In genomic region chr2:195505701-195506100, GRCh38 we compare ENCODE assay signal across 18 cellular contexts.
A peak's percentile ranks its signal among the peaks of the same experiment; 100 is the strongest.
DNase-seq lines count a peak whose midpoint lies in the region; ATAC-seq and FAIRE-seq lines count a peak whose summit lies in the region.
"Had no signal": no experiment of that assay in that cellular context is flagged by ENCODE, and none has a peak within 500 bp of the region (broad histone marks: within the 10 kb centered on the region; RNA-seq: fewer than 3 reads in every experiment).

No MANE protein-coding gene starts in this region.

- no peak for FAIRE-seq in HTR-8/SVneo (lab: Jason Lieb, UNC)
- FAIRE-seq: TTC549 had no signal

- ATAC-seq in GM18508 (IDR thresholded peaks at IDR 0.05; ENCODE audit: insufficient read depth, unreplicated experiment) (peak; percentile 97), GM19467 (IDR thresholded peaks at IDR 0.05; ENCODE audit: unreplicated experiment) (peak; percentile 94), HG02840 (IDR thresholded peaks at IDR 0.05; ENCODE audit: low FRiP score, unreplicated experiment) (peak; percentile 92), HG03439 (IDR thresholded peaks at IDR 0.05; ENCODE audit: unreplicated experiment) (peak; percentile 95)
- no peak for ATAC-seq in stimulated activated naive CD8-positive, alpha-beta T cell treated with anti-CD3 and anti-CD28 coated beads, Interleukin-15, Interleukin-2, amounts not matched to agents 100 U/mL and 50 U/mL, for 24 hours
- ATAC-seq: gastroesophageal sphincter; left cardiac atrium; naive thymus-derived CD8-positive, alpha-beta T cell had no signal

- no peak for DNase-seq in stimulated activated naive CD8-positive, alpha-beta T cell treated with anti-CD3 and anti-CD28 coated beads, Interleukin-15, Interleukin-2, amounts not matched to agents 100 U/mL and 50 U/mL, for 24 hours
- no peak for DNase-seq in stimulated activated CD4-positive, alpha-beta T cell treated with anti-CD3 and anti-CD28 coated beads, Interleukin-2, amount 100 ng/mL, for 48 hours
- DNase-seq in NCI-H2227 treated with DMSO at 0.1 percent for 48 hours (lab: John Stamatoyannopoulos, UW) (no peak), HTR-8/SVneo (ENCODE audit: insufficient read length, low spot score) (no peak)
- DNase-seq: activated CD8-positive, alpha-beta memory T cell treated with anti-CD3 and anti-CD28 coated beads, Interleukin-2, amount 50 U/mL, for 4 hours; amygdala; dermis blood vessel endothelial cell; GDM1; left cardiac atrium; naive thymus-derived CD8-positive, alpha-beta T cell; NCI-H226; sigmoid colon had no signal
